In genomic region chr3:191051037-191051436, GRCh38 we compare ENCODE assay signal across 8 cellular contexts.
DNase-seq lines count a peak whose midpoint lies in the region; ATAC-seq, FAIRE-seq and TF ChIP-seq lines count a peak whose summit lies in the region.

No MANE protein-coding gene starts in this region.

- no peaks in the 10 kb centered on the region for H3K36me3 ChIP-seq in heart right ventricle
- H3K36me3 ChIP-seq in RWPE2 (ENCODE audit: low read depth): no peaks in the 10 kb centered on the region

- H3K4me1 ChIP-seq in heart right ventricle (no peaks in the 10 kb centered on the region), right cardiac atrium (ENCODE audit: control insufficient read depth, insufficient read depth, low read length) (no peaks in the 10 kb centered on the region), RWPE2 (ENCODE audit: insufficient read depth, poor library complexity, severe bottlenecking) (no peaks in the 10 kb centered on the region)

- FAIRE-seq in HTR-8/SVneo (lab: Jason Lieb, UNC) (no peak), GM12892 (lab: Jason Lieb, UNC) (no peak)

- no peak overlapping the region for H3K27ac ChIP-seq in heart right ventricle
- H3K27ac ChIP-seq in right cardiac atrium (ENCODE audit: low read length): no peak overlapping the region
- no peak overlapping the region for H3K27ac ChIP-seq in RWPE2 (ENCODE audit: poor library complexity, severe bottlenecking)

- POLR2A ChIA-PET in naive thymus-derived CD8-positive, alpha-beta T cell (lab: Charles Lee): no interaction called here

- intact Hi-C loops in heart right ventricle (cut with DNase I): loop anchor here in 9 of 10 donors (2.0 to 10.0 kb wide), 7 partner anchors 164 to 350 kb away; no protein-coding TSS in a partner anchor
- intact Hi-C loops in right cardiac atrium (cut with DNase I): loop anchor here in 3 of 4 donors (5.0 to 10.0 kb wide), 3 partner anchors 166 to 239 kb away; no protein-coding TSS in a partner anchor

- TF ChIP-seq CTCF in heart right ventricle (IDR thresholded peaks at IDR 0.05) (peak in 7 of 9 donors; percentile 39 to 66 (median 53)), RWPE2 (IDR thresholded peaks at IDR 0.05; ENCODE audit: poor library complexity, severe bottlenecking) (peak; percentile 74)

- H3K9me3 ChIP-seq in heart right ventricle (no peaks in the 10 kb centered on the region), right cardiac atrium (ENCODE audit: control insufficient read depth, low read length) (no peaks in the 10 kb centered on the region), RWPE2 (ENCODE audit: severe bottlenecking) (no peaks in the 10 kb centered on the region)

- H3K36me3 Mint-ChIP-seq in naive thymus-derived CD8-positive, alpha-beta T cell: no peaks in the 10 kb centered on the region

- H3K4me3 ChIP-seq in heart right ventricle: no peak overlapping the region
- H3K4me3 ChIP-seq in right cardiac atrium (ENCODE audit: low read length): no peak overlapping the region
- H3K4me3 ChIP-seq in RWPE2 (ENCODE audit: severe bottlenecking): no peak overlapping the region

- no peak for ATAC-seq in heart right ventricle
- no peak for ATAC-seq in right cardiac atrium
- no peak; the same call in 2 of the 3 replicates for ATAC-seq in RWPE2 (ENCODE audit: low read depth)
- no peak for ATAC-seq in naive thymus-derived CD8-positive, alpha-beta T cell

- H3K27me3 ChIP-seq in heart right ventricle (no peaks in the 10 kb centered on the region), right cardiac atrium (ENCODE audit: control insufficient read depth, insufficient read depth) (no peaks in the 10 kb centered on the region), RWPE2 (ENCODE audit: insufficient read depth, poor library complexity, severe bottlenecking) (no peaks in the 10 kb centered on the region)

- no peak overlapping the region for H3K27ac Mint-ChIP-seq in naive thymus-derived CD8-positive, alpha-beta T cell

- peaks cover 0 to 4% (median 2%) of the 10 kb centered on the region in 5 donors for H3K27me3 Mint-ChIP-seq in naive thymus-derived CD8-positive, alpha-beta T cell

- WGBS in heart right ventricle, 2 donors: 31 to 32% methylated on average over 4 of the region's 4 CpGs
- 28% methylated on average over 4 of the region's 4 CpGs for WGBS in right cardiac atrium

- DNase-seq in heart right ventricle (no peak), right cardiac atrium (no peak), HTR-8/SVneo (ENCODE audit: insufficient read length, low spot score) (peak; percentile 19), RWPE2 (ENCODE audit: low spot score) (no peak), globus pallidus (ENCODE audit: low spot score) (peak; percentile 7), GDM1 (lab: John Stamatoyannopoulos, UW) (no peak), GM12892 (ENCODE audit: insufficient read length) (no peak)
- no peak for DNase-seq in naive thymus-derived CD8-positive, alpha-beta T cell

- H3K9me3 Mint-ChIP-seq in naive thymus-derived CD8-positive, alpha-beta T cell: peaks cover 0 to 9% (median 0%) of the 10 kb centered on the region in 9 donors

- no peak overlapping the region for H3K4me3 Mint-ChIP-seq in naive thymus-derived CD8-positive, alpha-beta T cell

- no peak for TF ChIP-seq POLR2A in GM12892 (IDR thresholded peaks at IDR 0.05; ENCODE audit: low read depth, low read length)

- peaks cover 0 to 1% (median 0%) of the 10 kb centered on the region in 4 donors for H3K4me1 Mint-ChIP-seq in naive thymus-derived CD8-positive, alpha-beta T cell

Comparison
In these comparisons a context has a peak if more than half of its experiments do, and no peak if none do; other contexts are left out.
1. DNase-seq: peak in HTR-8/SVneo (single experiment) and globus pallidus (single experiment); none in heart right ventricle (0 of 2), right cardiac atrium (0 of 3), RWPE2 (single experiment), naive thymus-derived CD8-positive, alpha-beta T cell (0 of 10), GDM1 (single experiment) and GM12892 (single experiment).